Comparison of ENCODE assay signal across 25 cellular contexts in the genomic region with DNA sequence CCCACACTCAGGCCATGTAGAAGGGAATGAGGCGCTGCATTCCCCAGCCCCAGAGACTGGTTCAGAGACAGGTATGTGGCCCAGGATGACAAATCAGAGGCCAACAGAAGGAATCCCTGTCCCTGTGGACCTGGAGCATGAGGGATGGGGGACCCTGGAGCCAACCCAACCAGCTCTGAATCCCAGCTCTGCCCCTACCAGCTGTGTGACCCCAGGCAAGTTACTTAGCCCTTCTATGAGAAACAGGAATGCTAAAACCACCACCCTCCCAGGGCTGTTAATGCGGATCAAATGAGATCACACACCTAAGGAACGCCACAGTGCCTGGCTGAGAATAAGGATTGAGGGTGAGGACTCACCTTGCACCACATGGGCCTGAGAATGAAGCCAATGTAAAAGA. TPM values are rescaled to one million over a fixed set of nuclear protein-coding genes. Genes with fewer than 3 reads are reported as not detected.
DNase-seq lines count a peak whose midpoint lies in the region; ATAC-seq and TF ChIP-seq lines count a peak whose summit lies in the region.
"Had no signal": no experiment of that assay in that cellular context is flagged by ENCODE, and none has a peak within 500 bp of the region (broad histone marks: within the 10 kb centered on the region; RNA-seq: fewer than 3 reads in every experiment).

No MANE protein-coding gene starts in this region.

- peaks cover 80% of the 10 kb centered on the region for H3K79me2 ChIP-seq in neural progenitor cell (ENCODE audit: low read depth)

- no peaks in the 10 kb centered on the region for H3K9me3 Mint-ChIP-seq in neural progenitor cell
- H3K9me3 Mint-ChIP-seq: activated T-cell treated with anti-CD3 and anti-CD28 coated beads, Interleukin-2, amount 50 U/mL, for 4 hours; stimulated activated naive B cell treated with anti-CD40 and anti-IgM and Interleukin-4, amounts not matched to agents 10 μg/mL and 1 μg/mL and 100 μg/mL, for 72 hours had no signal

- H3K27ac ChIP-seq in neural progenitor cell: no peak overlapping the region
- H3K27ac ChIP-seq: 22Rv1, brain microvascular endothelial cell, lower lobe of right lung, right lobe of liver, thoracic aorta, vagina had no signal

- H3K27me3 ChIP-seq in NT2/D1 (ENCODE audit: insufficient read depth, insufficient read length) (no peaks in the 10 kb centered on the region), neural progenitor cell (no peaks in the 10 kb centered on the region)
- H3K27me3 ChIP-seq: brain microvascular endothelial cell, right lobe of liver, vagina had no signal

- H3K27ac Mint-ChIP-seq in neural progenitor cell: peak overlapping the region; percentile 50

- no peaks in the 10 kb centered on the region for H3F3A ChIP-seq in neural progenitor cell (ENCODE audit: low read depth)

- no peak overlapping the region for H3K4me3 Mint-ChIP-seq in neural progenitor cell
- H3K4me3 Mint-ChIP-seq: activated T-cell treated with anti-CD3 and anti-CD28 coated beads, Interleukin-2, amount 50 U/mL, for 4 hours; stimulated activated naive B cell treated with anti-CD40 and anti-IgM and Interleukin-4, amounts not matched to agents 10 μg/mL and 1 μg/mL and 100 μg/mL, for 72 hours had no signal

- DNase-seq in NCI-H82 (lab: John Stamatoyannopoulos, UW): peak; percentile 65
- DNase-seq in NCI-H82 treated with DMSO at 0.1 percent for 48 hours (lab: John Stamatoyannopoulos, UW; ENCODE audit: unreplicated experiment): no peak
- DNase-seq in NT2/D1 (ENCODE audit: low read depth, low spot score): no peak
- peak; percentile 15 for DNase-seq in epidermal melanocyte (ENCODE audit: insufficient read length, low spot score)
- DNase-seq in neural progenitor cell (ENCODE audit: low spot score): no peak
- no peak for DNase-seq in mesenteric fat pad (ENCODE audit: low spot score)
- DNase-seq: activated T-cell treated with anti-CD3 and anti-CD28 coated beads, Interleukin-2, amount 50 U/mL, for 4 hours; brain microvascular endothelial cell; Karpas-422; kidney glomerular epithelial cell; lower lobe of right lung; NCI-H1436; NCI-H774; right lobe of liver; RPMI8226; stimulated activated CD4-positive, alpha-beta T cell treated with anti-CD3 and anti-CD28 coated beads, Interleukin-12 subunit alpha, Interleukin-12 subunit beta, amount 100 ng/mL, for 4 hours; stimulated activated CD4-positive, alpha-beta T cell treated with anti-CD3 and anti-CD28 coated beads, Interleukin-4, amount 100 ng/mL, for 24 hours; stimulated activated naive B cell treated with anti-CD40 and anti-IgM and Interleukin-4, amounts not matched to agents 10 μg/mL and 1 μg/mL and 100 μg/mL, for 72 hours; T-helper 1 cell had no signal

- no peaks in the 10 kb centered on the region for H3K36me3 Mint-ChIP-seq in neural progenitor cell

- H4K20me1 ChIP-seq in neural progenitor cell (ENCODE audit: low read depth): peaks cover 53% of the 10 kb centered on the region

- H3K9ac ChIP-seq in NT2/D1 (ENCODE audit: insufficient read length, low read depth): peak overlapping the region; percentile 42
- no peak overlapping the region for H3K9ac ChIP-seq in neural progenitor cell

- H2AFZ ChIP-seq in neural progenitor cell (replicated peaks): no peak overlapping the region

- H3K4me1 ChIP-seq in NT2/D1 (ENCODE audit: insufficient read depth, insufficient read length): peaks cover 26% of the 10 kb centered on the region
- H3K4me1 ChIP-seq in neural progenitor cell: no peaks in the 10 kb centered on the region

- TF ChIP-seq CTCF in neural progenitor cell (IDR thresholded peaks at IDR 0.05): no peak

- H3K4me2 ChIP-seq in neural progenitor cell: no peak overlapping the region

- peaks cover 8% of the 10 kb centered on the region for H3K27me3 Mint-ChIP-seq in neural progenitor cell (ENCODE audit: insufficient read depth, low read depth)
- H3K27me3 Mint-ChIP-seq: stimulated activated naive B cell treated with anti-CD40 and anti-IgM and Interleukin-4, amounts not matched to agents 10 μg/mL and 1 μg/mL and 100 μg/mL, for 72 hours had no signal

- H3K9me3 ChIP-seq in NT2/D1 (ENCODE audit: insufficient read depth, low read length) (no peaks in the 10 kb centered on the region), neural progenitor cell (ENCODE audit: low read depth) (no peaks in the 10 kb centered on the region)
- H3K9me3 ChIP-seq: lower lobe of right lung, right lobe of liver, thoracic aorta, vagina had no signal

- no peak for ATAC-seq in GM21737 (IDR thresholded peaks at IDR 0.05; ENCODE audit: unreplicated experiment)
- no peak for ATAC-seq in GM19397 (IDR thresholded peaks at IDR 0.05; ENCODE audit: unreplicated experiment)
- ATAC-seq: activated T-cell treated with anti-CD3 and anti-CD28 coated beads, Interleukin-2, amount 50 U/mL, for 4 hours; HCT116; lower lobe of right lung; stimulated activated naive B cell treated with anti-CD40 and anti-IgM and Interleukin-4, amounts not matched to agents 10 μg/mL and 1 μg/mL and 100 μg/mL, for 72 hours had no signal

- H3K4me3 ChIP-seq in NT2/D1 (ENCODE audit: insufficient read length, low read depth) (no peak overlapping the region), neural progenitor cell (no peak overlapping the region)
- H3K4me3 ChIP-seq: lower lobe of right lung, right lobe of liver, thoracic aorta, vagina had no signal

- H3K4me1 Mint-ChIP-seq in neural progenitor cell: peaks cover 14% of the 10 kb centered on the region

- H3K36me3 ChIP-seq in NT2/D1 (ENCODE audit: insufficient read depth, insufficient read length, low read length) (no peaks in the 10 kb centered on the region), neural progenitor cell (no peaks in the 10 kb centered on the region)
- H3K36me3 ChIP-seq: brain microvascular endothelial cell, lower lobe of right lung, right lobe of liver, thoracic aorta, vagina had no signal

RNA-seq across cellular contexts. Expression of gene ITPK1, which starts 15.6 kb away (rescaled TPM):
- total RNA-seq in neural progenitor cell (ENCODE audit: low replicate concordance): 25.8 and 34.6 TPM in 2 replicates
- total RNA-seq in mesenteric fat pad: 267 TPM

Comparison
In these comparisons a context has a peak if more than half of its experiments do, and no peak if none do; other contexts are left out.
1. DNase-seq: peak in NCI-H82 (single experiment) and epidermal melanocyte (single experiment); none in NCI-H82 treated with DMSO at 0.1 percent for 48 hours (single experiment), NT2/D1 (single experiment), neural progenitor cell (single experiment) and mesenteric fat pad (single experiment).